ENCODE assay signal across 14 cellular contexts in genomic region chr3:194249323-194250103, GRCh38.
DNase-seq lines count a peak whose midpoint lies in the region; ATAC-seq and TF ChIP-seq lines count a peak whose summit lies in the region.
"Had no signal": no experiment of that assay in that cellular context is flagged by ENCODE, and none has a peak within 500 bp of the region (broad histone marks: within the 10 kb centered on the region; RNA-seq: fewer than 3 reads in every experiment).

No MANE protein-coding gene starts in this region.

- TF ChIP-seq CTCF in OCI-LY3 (IDR thresholded peaks at IDR 0.05; ENCODE audit: low read depth, low read length) (no peak), right lobe of liver (IDR thresholded peaks at IDR 0.05) (no peak), mammary epithelial cell (conservative IDR thresholded peaks at IDR 0.05 in 1 of 2, IDR thresholded peaks at IDR 0.05 in 1 of 2; ENCODE audit: extremely low read depth in 1 of 2, insufficient read depth in 1 of 2, low read depth in 1 of 2, low read length in 2 of 2) (no peak), brain microvascular endothelial cell (IDR thresholded peaks at IDR 0.05; ENCODE audit: low read depth, low read length, missing control alignments) (no peak)

- intact Hi-C loops in right lobe of liver (cut with DNase I) (no loop called here), mammary epithelial cell (cut with micrococcal nuclease) (no loop called here)

- peak overlapping the region; percentile 20 to 74 (median 55); a peak in 20 of 22 replicates for H3K4me2 ChIP-seq in BLaER1 treated with 17β-estradiol and CSF1 and Interleukin-3, amounts not matched to agents 10 nM and 100 nM
- H3K4me2 ChIP-seq in OCI-LY3 (ENCODE audit: low read length), result peak overlapping the region; percentile 72
- H3K4me2 ChIP-seq in mammary epithelial cell (ENCODE audit: insufficient read depth, low read depth, low read length), result no peak overlapping the region

- no peak overlapping the region for H3K27ac ChIP-seq in BLaER1 treated with 17β-estradiol and CSF1 and Interleukin-3, amounts not matched to agents 10 nM and 100 nM
- H3K27ac ChIP-seq in OCI-LY3 (ENCODE audit: low read length) (no peak overlapping the region), right lobe of liver (peak overlapping the region in 2 of 3 donors; percentile 86 to 91), mammary epithelial cell (ENCODE audit: insufficient read depth, low read depth, low read length) (no peak overlapping the region), brain microvascular endothelial cell (no peak overlapping the region)
- H3K27ac ChIP-seq: foreskin keratinocyte had no signal

- H2AFZ ChIP-seq in OCI-LY3 (ENCODE audit: low read depth, low read length) (peak overlapping the region; percentile 44; the same call in 1 of the 2 replicates), mammary epithelial cell (ENCODE audit: low read depth, low read length) (no peak overlapping the region)

- TF ChIP-seq POLR2A in right lobe of liver (IDR thresholded peaks at IDR 0.05), result no peak

- DNase-seq in KBM-7 (peak; percentile 28), right lobe of liver (no peak), RPMI8226 (no peak), mammary epithelial cell (no peak), brain microvascular endothelial cell (no peak)
- DNase-seq: activated CD4-positive, alpha-beta T cell treated with anti-CD3 and anti-CD28 coated beads, Interleukin-2, amount 50 U/mL, for 4 hours; endodermal cell; foreskin keratinocyte; NCI-H2081 treated with DMSO at 0.1 percent for 48 hours; sigmoid colon had no signal

- H3K9me3 ChIP-seq in BLaER1 treated with 17β-estradiol and CSF1 and Interleukin-3, amounts not matched to agents 10 nM and 100 nM (replicated peaks in 1 of 11), result no peaks in the 10 kb centered on the region
- no peaks in the 10 kb centered on the region for H3K9me3 ChIP-seq in OCI-LY3 (ENCODE audit: insufficient read depth, low read length)
- H3K9me3 ChIP-seq in right lobe of liver, result no peaks in the 10 kb centered on the region
- no peaks in the 10 kb centered on the region for H3K9me3 ChIP-seq in mammary epithelial cell (replicated peaks; ENCODE audit: insufficient read depth, low read length)
- H3K9me3 ChIP-seq: sigmoid colon had no signal

- peaks cover 17 to 34% (median 29%) of the 10 kb centered on the region in 11 experiments; a peak in 21 of 22 replicates for H3K27me3 ChIP-seq in BLaER1 treated with 17β-estradiol and CSF1 and Interleukin-3, amounts not matched to agents 10 nM and 100 nM
- H3K27me3 ChIP-seq in OCI-LY3 (ENCODE audit: low read depth, low read length), result peaks cover 8% of the 10 kb centered on the region; the same call in 1 of the 2 replicates
- no peaks in the 10 kb centered on the region for H3K27me3 ChIP-seq in right lobe of liver
- no peaks in the 10 kb centered on the region for H3K27me3 ChIP-seq in mammary epithelial cell (ENCODE audit: insufficient read depth, low read length)
- H3K27me3 ChIP-seq in brain microvascular endothelial cell (replicated peaks), result peaks cover 63% of the 10 kb centered on the region
- H3K27me3 ChIP-seq: sigmoid colon had no signal

- H3K9ac ChIP-seq in BLaER1 treated with 17β-estradiol and CSF1 and Interleukin-3, amounts not matched to agents 10 nM and 100 nM, result no peak overlapping the region
- H3K9ac ChIP-seq in OCI-LY3 (ENCODE audit: low read length), result no peak overlapping the region
- H3K9ac ChIP-seq in mammary epithelial cell (ENCODE audit: insufficient read depth, low read length), result no peak overlapping the region

- H3K4me1 ChIP-seq in BLaER1 treated with 17β-estradiol and CSF1 and Interleukin-3, amounts not matched to agents 10 nM and 100 nM, result peaks cover 26 to 92% (median 61%) of the 10 kb centered on the region in 10 experiments
- H3K4me1 ChIP-seq in OCI-LY3 (ENCODE audit: low read length), result peaks cover 19% of the 10 kb centered on the region
- H3K4me1 ChIP-seq in right lobe of liver, result peaks cover 0 to 44% (median 24%) of the 10 kb centered on the region in 4 donors
- no peaks in the 10 kb centered on the region for H3K4me1 ChIP-seq in mammary epithelial cell (ENCODE audit: insufficient read depth, low read length)
- H3K4me1 ChIP-seq: foreskin keratinocyte had no signal

- dilution Hi-C loops in mammary epithelial cell (cut with HindIII; ENCODE audit: low sequenced_read_pairs), result no loop called here

- H3K4me3 ChIP-seq in BLaER1 treated with 17β-estradiol and CSF1 and Interleukin-3, amounts not matched to agents 10 nM and 100 nM, result no peak overlapping the region
- H3K4me3 ChIP-seq in OCI-LY3 (ENCODE audit: low read length) (peak overlapping the region; percentile 33; the same call in 1 of the 2 replicates), right lobe of liver (peak overlapping the region in 1 of 3 donors; percentile 39), mammary epithelial cell (replicated peaks in 1 of 3; ENCODE audit: insufficient read depth in 1 of 3, low read depth in 2 of 3, low read length in 3 of 3) (no peak overlapping the region), brain microvascular endothelial cell (ENCODE audit: low read depth, low read length) (no peak overlapping the region)
- H3K4me3 ChIP-seq: lung had no signal

- 67% methylated on average over 7 of the region's 13 CpGs for WGBS in right lobe of liver (ENCODE audit: insufficient coverage, low coverage, low lambda C conversion rate, missing lambda C conversion rate)
- WGBS in mammary epithelial cell (ENCODE audit: low coverage, missing lambda C conversion rate), result 78% methylated on average over 11 of the region's 13 CpGs

- H3K79me2 ChIP-seq in OCI-LY3 (ENCODE audit: low read length), result no peaks in the 10 kb centered on the region
- H3K79me2 ChIP-seq in mammary epithelial cell (ENCODE audit: insufficient read depth, low read length), result no peaks in the 10 kb centered on the region

- no peaks in the 10 kb centered on the region for H3K36me3 ChIP-seq in BLaER1 treated with 17β-estradiol and CSF1 and Interleukin-3, amounts not matched to agents 10 nM and 100 nM
- no peaks in the 10 kb centered on the region for H3K36me3 ChIP-seq in OCI-LY3 (replicated peaks; ENCODE audit: low read depth, low read length)
- no peaks in the 10 kb centered on the region for H3K36me3 ChIP-seq in right lobe of liver
- no peaks in the 10 kb centered on the region for H3K36me3 ChIP-seq in mammary epithelial cell (ENCODE audit: insufficient read depth, low read length)
- no peaks in the 10 kb centered on the region for H3K36me3 ChIP-seq in brain microvascular endothelial cell (replicated peaks)
- H3K36me3 ChIP-seq: sigmoid colon had no signal

- no peaks in the 10 kb centered on the region for H4K20me1 ChIP-seq in BLaER1 treated with 17β-estradiol and CSF1 and Interleukin-3, amounts not matched to agents 10 nM and 100 nM
- H4K20me1 ChIP-seq in OCI-LY3 (ENCODE audit: insufficient read depth, low read length) (no peaks in the 10 kb centered on the region), mammary epithelial cell (ENCODE audit: insufficient read depth, low read length) (no peaks in the 10 kb centered on the region)

- no TSS peak for BruUV-seq in mammary epithelial cell (replicated peaks; lab: Mats Ljungman, UMichigan)

- CTCF ChIA-PET in mammary epithelial cell (lab: Charles Lee; ENCODE audit: low non-redundant PET), result no interaction called here

- ATAC-seq in right lobe of liver (no peak), GM18870 (IDR thresholded peaks at IDR 0.05; ENCODE audit: unreplicated experiment) (no peak)
- ATAC-seq: foreskin keratinocyte had no signal

- in situ Hi-C loops in KBM-7 (cut with MboI; ENCODE audit: low pct_unique_long_range_greater_than_20kb, low sequenced_read_pairs), result no loop called here
- in situ Hi-C loops in mammary epithelial cell (cut with MboI; ENCODE audit: low sequenced_read_pairs in 2 of 2), result no loop called here
- in situ Hi-C loops in brain microvascular endothelial cell (cut with HindIII; ENCODE audit: low pct_ligation_motif_present, low sequenced_read_pairs), result no loop called here

Comparison
In these comparisons a context has a peak if more than half of its experiments do, and no peak if none do; other contexts are left out.
1. H3K27ac ChIP-seq: peak in right lobe of liver (2 of 3); none in BLaER1 treated with 17β-estradiol and CSF1 and Interleukin-3, amounts not matched to agents 10 nM and 100 nM (0 of 11), OCI-LY3 (single experiment), mammary epithelial cell (single experiment) and brain microvascular endothelial cell (single experiment).